Comparison of ENCODE assay signal across 12 cellular contexts in the genomic region with DNA sequence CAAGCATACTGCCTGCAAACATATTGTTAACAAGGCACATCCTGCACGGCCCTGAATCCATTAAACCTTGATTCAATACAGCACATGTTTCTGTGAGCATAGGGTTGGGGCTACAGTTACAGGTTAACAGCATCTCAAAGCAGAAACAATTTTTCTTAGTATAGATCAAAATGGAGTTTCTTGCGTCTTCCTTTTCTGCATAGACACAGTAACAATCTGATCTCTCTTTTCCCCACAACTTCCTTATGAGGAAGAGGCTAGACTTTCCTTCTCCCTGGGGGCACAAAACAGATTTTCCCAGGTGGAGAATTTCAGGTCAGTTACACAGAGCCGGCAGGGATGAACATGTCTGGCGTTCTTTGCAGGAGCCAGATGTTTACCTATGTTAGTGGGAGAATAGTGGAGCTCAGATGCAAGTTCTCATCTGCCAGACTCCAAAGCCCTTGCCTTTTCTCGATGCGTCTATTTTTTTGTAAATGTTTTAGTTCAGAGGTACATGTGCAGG. TPM values are rescaled to one million over a fixed set of nuclear protein-coding genes. Genes with fewer than 3 reads are reported as not detected.
A peak's percentile ranks its signal among the peaks of the same experiment; 100 is the strongest.
DNase-seq lines count a peak whose midpoint lies in the region; ATAC-seq, FAIRE-seq and TF ChIP-seq lines count a peak whose summit lies in the region.
"Had no signal": no experiment of that assay in that cellular context is flagged by ENCODE, and none has a peak within 500 bp of the region (broad histone marks: within the 10 kb centered on the region; RNA-seq: fewer than 3 reads in every experiment).

No MANE protein-coding gene starts in this region.

- H3K9me3 ChIP-seq in DOHH2 (ENCODE audit: control insufficient read depth, insufficient read depth, low read length) (no peaks in the 10 kb centered on the region), kidney (ENCODE audit: control insufficient read depth in 1 of 2, low read length in 2 of 2) (no peaks in the 10 kb centered on the region)

- H3K79me2 ChIP-seq in DOHH2 (ENCODE audit: control insufficient read depth, low read length), result peaks cover 76% of the 10 kb centered on the region

- no peak for TF ChIP-seq CTCF in DOHH2 (IDR thresholded peaks at IDR 0.05; ENCODE audit: low read depth, low read length, poor library complexity, severe bottlenecking)
- no peak for TF ChIP-seq CTCF in progenitor cell of endocrine pancreas (IDR thresholded peaks at IDR 0.05; ENCODE audit: unreplicated experiment)
- TF ChIP-seq CTCF in kidney (IDR thresholded peaks at IDR 0.05; ENCODE audit: borderline replicate concordance, extremely low read depth, insufficient read depth), result no peak

- H3K36me3 ChIP-seq in DOHH2 (ENCODE audit: control insufficient read depth, low read length), result peaks cover 50% of the 10 kb centered on the region
- peaks cover 0 to 2% of the 10 kb centered on the region in 2 donors for H3K36me3 ChIP-seq in kidney (ENCODE audit: control insufficient read depth in 1 of 2, insufficient read depth in 2 of 2, low read length in 2 of 2)

- ATAC-seq in central memory CD8-positive, alpha-beta T cell (replicated peaks; ENCODE audit: extremely low read depth, poor library complexity, severe bottlenecking), result no peak
- ATAC-seq: left lobe of liver had no signal

- FAIRE-seq in kidney (lab: Jason Lieb, UNC), result no peak
- FAIRE-seq: G401.6 had no signal

- H3K27ac Mint-ChIP-seq in central memory CD8-positive, alpha-beta T cell (ENCODE audit: low read depth), result peak overlapping the region; percentile 92
- H3K27ac Mint-ChIP-seq in progenitor cell of endocrine pancreas, result no peak overlapping the region

- DNase-seq in NCI-H2171 treated with DMSO at 0.1 percent for 48 hours (lab: John Stamatoyannopoulos, UW), result peak; percentile 87
- DNase-seq in central memory CD8-positive, alpha-beta T cell (ENCODE audit: low spot score in 2 of 2), result no peak
- no peak for DNase-seq in progenitor cell of endocrine pancreas (ENCODE audit: low spot score, unreplicated experiment)
- no peak for DNase-seq in kidney
- DNase-seq in stimulated activated CD8-positive, alpha-beta memory T cell treated with anti-CD3 and anti-CD28 coated beads, Interleukin-4, amount 100 ng/mL, for 48 hours, result no peak
- DNase-seq in D341Med (ENCODE audit: low spot score), result no peak
- DNase-seq: activated CD4-positive, CD25-positive, alpha-beta regulatory T cell treated with anti-CD3 and anti-CD28 coated beads, Interleukin-2, amount 50 U/mL, for 72 hours; NCI-H146; RPMI8226 had no signal

- peak overlapping the region; percentile 87 for H3K4me2 ChIP-seq in DOHH2 (ENCODE audit: low read length)

- H3K9ac ChIP-seq in kidney (ENCODE audit: low read length in 2 of 2), result no peak overlapping the region

- H3K27me3 Mint-ChIP-seq in central memory CD8-positive, alpha-beta T cell, result no peaks in the 10 kb centered on the region
- no peaks in the 10 kb centered on the region for H3K27me3 Mint-ChIP-seq in progenitor cell of endocrine pancreas

- peak overlapping the region; percentile 76 for H3K4me3 Mint-ChIP-seq in central memory CD8-positive, alpha-beta T cell
- peak overlapping the region; percentile 89 for H3K4me3 Mint-ChIP-seq in progenitor cell of endocrine pancreas (ENCODE audit: low read depth)

- H3K9me3 Mint-ChIP-seq in central memory CD8-positive, alpha-beta T cell, result no peaks in the 10 kb centered on the region
- no peaks in the 10 kb centered on the region for H3K9me3 Mint-ChIP-seq in progenitor cell of endocrine pancreas (ENCODE audit: low read depth)

- intact Hi-C loops in kidney (cut with DNase I), result no loop called here

- H3K27ac ChIP-seq in DOHH2 (ENCODE audit: low read depth, low read length) (no peak overlapping the region), kidney (ENCODE audit: low read depth in 2 of 2, low read length in 2 of 2) (no peak overlapping the region)

- H3F3A ChIP-seq in DOHH2 (ENCODE audit: control insufficient read depth, insufficient read depth), result peaks cover 18% of the 10 kb centered on the region

- H3K27me3 ChIP-seq in DOHH2 (ENCODE audit: control insufficient read depth, low read length), result no peaks in the 10 kb centered on the region

- peaks cover 4% of the 10 kb centered on the region; the same call in 1 of the 2 replicates for H4K20me1 ChIP-seq in DOHH2 (ENCODE audit: control insufficient read depth, insufficient read depth, low read depth, low read length)

- no peaks in the 10 kb centered on the region for H3K9me2 ChIP-seq in DOHH2 (replicated peaks; ENCODE audit: control insufficient read depth, low read length)

- H3K36me3 Mint-ChIP-seq in central memory CD8-positive, alpha-beta T cell (ENCODE audit: insufficient read depth), result peaks cover 28% of the 10 kb centered on the region
- H3K36me3 Mint-ChIP-seq in progenitor cell of endocrine pancreas (ENCODE audit: insufficient read depth), result peaks cover 3% of the 10 kb centered on the region

- peaks cover 22% of the 10 kb centered on the region for H3K4me1 ChIP-seq in DOHH2 (ENCODE audit: control insufficient read depth, low read length)
- peaks cover 7 to 8% of the 10 kb centered on the region in 2 donors for H3K4me1 ChIP-seq in kidney (ENCODE audit: control insufficient read depth in 1 of 2, insufficient read depth in 1 of 2, low read depth in 1 of 2, low read length in 2 of 2)

- H3K4me3 ChIP-seq in DOHH2 (ENCODE audit: low read length), result peak overlapping the region; percentile 94
- H3K4me3 ChIP-seq in kidney (ENCODE audit: low read length in 2 of 2), result no peak overlapping the region

- peaks cover 46% of the 10 kb centered on the region for H3K4me1 Mint-ChIP-seq in central memory CD8-positive, alpha-beta T cell
- peaks cover 18% of the 10 kb centered on the region for H3K4me1 Mint-ChIP-seq in progenitor cell of endocrine pancreas (ENCODE audit: low read depth)

RNA-seq across cellular contexts. Expression of gene PFKFB3, which starts 37.5 kb away (rescaled TPM):
- total RNA-seq in progenitor cell of endocrine pancreas (63.9 and 64.5 TPM in 2 replicates), kidney (141 TPM)
- polyA plus RNA-seq in kidney (ENCODE audit: insufficient read depth, low read depth, low replicate concordance), result 34.9 TPM
